26 cellular contexts compared by ENCODE assay signal in genomic region chrX:110163488-110163887, GRCh38.
DNase-seq lines count a peak whose midpoint lies in the region; ATAC-seq, FAIRE-seq and TF ChIP-seq lines count a peak whose summit lies in the region.
"Had no signal": no experiment of that assay in that cellular context is flagged by ENCODE, and none has a peak within 500 bp of the region (broad histone marks: within the 10 kb centered on the region; RNA-seq: fewer than 3 reads in every experiment).

No MANE protein-coding gene starts in this region.

- no peak for TF ChIP-seq CTCF in PC-3 (conservative IDR thresholded peaks at IDR 0.05; ENCODE audit: low read depth, low read length)
- TF ChIP-seq CTCF in SK-N-SH (IDR thresholded peaks at IDR 0.05), result no peak

- H3K36me3 ChIP-seq in PC-3 (ENCODE audit: low read depth, low read length), result no peaks in the 10 kb centered on the region; the same call in 1 of the 2 replicates
- no peaks in the 10 kb centered on the region for H3K36me3 ChIP-seq in SK-N-SH (replicated peaks in 1 of 2; ENCODE audit: control insufficient read depth in 1 of 2, insufficient read depth in 2 of 2, low read length in 1 of 2)
- H3K36me3 ChIP-seq: left ventricle myocardium inferior had no signal

- TF ChIP-seq RAD21 in SK-N-SH (IDR thresholded peaks at IDR 0.05; ENCODE audit: low read length), result no peak

- intact Hi-C loops in PC-3 (cut with micrococcal nuclease), result no loop called here

- in situ Hi-C loops in Caki2 (cut with HindIII; ENCODE audit: low pct_unique_long_range_greater_than_20kb, low sequenced_read_pairs), result no loop called here

- H2AFZ ChIP-seq in PC-3 (ENCODE audit: low read length) (no peak overlapping the region), SK-N-SH (ENCODE audit: low read depth) (no peak overlapping the region)

- BruUV-seq in PC-3 (replicated peaks; lab: Mats Ljungman, UMichigan), result no TSS peak

- no peak for TF ChIP-seq POLR2A in GM12891 (IDR thresholded peaks at IDR 0.05; ENCODE audit: low read depth, low read length)

- H3K4me1 ChIP-seq in PC-3 (ENCODE audit: insufficient read depth, low read length) (peaks cover 33% of the 10 kb centered on the region), SK-N-SH (ENCODE audit: control insufficient read depth in 1 of 2, insufficient read depth in 2 of 2, low read depth in 1 of 2, low read length in 1 of 2) (no peaks in the 10 kb centered on the region; a peak in 1 of 4 replicates)

- DNase-seq in Caki2 (ENCODE audit: low read depth) (peak; percentile 16), GM12891 (ENCODE audit: insufficient read length, low spot score) (no peak), PC-3 (peak; percentile 68), fibroblast of gingiva (ENCODE audit: low read depth) (peak; percentile 6), SW480 (ENCODE audit: low spot score) (no peak), SK-N-SH (no peak)
- DNase-seq: activated CD4-positive, alpha-beta T cell treated with anti-CD3 and anti-CD28 coated beads, Interleukin-2, amount 50 U/mL, for 48 hours; activated CD8-positive, alpha-beta memory T cell treated with anti-CD3 and anti-CD28 coated beads, Interleukin-2, amount 50 U/mL, for 4 hours; activated naive CD8-positive, alpha-beta T cell treated with anti-CD3 and anti-CD28 coated beads for 36 hours; aorta; CD4-positive, CD25-positive, alpha-beta regulatory T cell; cortex of kidney; GF-D8; left ventricle myocardium inferior; midbrain; naive thymus-derived CD4-positive, alpha-beta T cell; NCI-H2029 treated with DMSO at 0.1 percent for 48 hours; stimulated activated CD4-positive, alpha-beta T cell treated with anti-CD3 and anti-CD28 coated beads, Interleukin-15, amount 100 ng/mL, for 24 hours; stimulated activated naive B cell treated with anti-CD40 and anti-IgM and Interleukin-4, amounts not matched to agents 10 μg/mL and 1 μg/mL and 100 μg/mL, for 72 hours had no signal

- FAIRE-seq in GM12891 (lab: Jason Lieb, UNC), result peak; percentile 55
- FAIRE-seq: H54, TTC549, urothelium cell line had no signal

- H3K4me3 ChIP-seq in PC-3 (ENCODE audit: low read length) (0 out of 2 replicates have a peak overlapping the region, but pooled peaks have one; percentile 11), SK-N-SH (ENCODE audit: low read depth in 2 of 2, low read length in 1 of 2) (no peak overlapping the region)
- H3K4me3 ChIP-seq: left ventricle myocardium inferior had no signal

- H3K27ac ChIP-seq in PC-3 (ENCODE audit: low read length), result peak overlapping the region; percentile 91
- H3K27ac ChIP-seq in SK-N-SH (ENCODE audit: low read depth in 2 of 2, low read length in 1 of 2), result no peak overlapping the region
- H3K27ac ChIP-seq: left ventricle myocardium inferior, RWPE1 had no signal

- peak overlapping the region; percentile 62 for H3K4me2 ChIP-seq in PC-3 (ENCODE audit: low read length)
- no peak overlapping the region for H3K4me2 ChIP-seq in SK-N-SH

- WGBS in SK-N-SH (ENCODE audit: low lambda C conversion rate), result 46% methylated on average over 3 of the region's 3 CpGs

- POLR2A ChIA-PET in PC-3 (lab: Charles Lee; ENCODE audit: unreplicated experiment) (interaction anchor here (0.6 kb wide), 1 partner anchor 178 kb away, joined by 4 read pairs; no protein-coding TSS in a partner anchor), SK-N-SH (lab: Yijun Ruan, JAX) (no interaction called here)

- H3K27me3 ChIP-seq in PC-3 (ENCODE audit: low read length) (no peaks in the 10 kb centered on the region), SK-N-SH (ENCODE audit: insufficient read depth) (no peaks in the 10 kb centered on the region)

- no peaks in the 10 kb centered on the region for H3K9me2 ChIP-seq in PC-3 (replicated peaks; ENCODE audit: low read length)
- H3K9me2 ChIP-seq in SK-N-SH, result no peaks in the 10 kb centered on the region

- H3F3A ChIP-seq in PC-3 (ENCODE audit: low read length, unreplicated experiment) (no peaks in the 10 kb centered on the region), SK-N-SH (replicated peaks; ENCODE audit: insufficient read depth) (no peaks in the 10 kb centered on the region)

- H3K79me2 ChIP-seq in PC-3 (ENCODE audit: low read length) (peaks cover 14% of the 10 kb centered on the region), SK-N-SH (ENCODE audit: insufficient read depth) (no peaks in the 10 kb centered on the region)

- peak overlapping the region; percentile 64 for H3K9ac ChIP-seq in PC-3 (ENCODE audit: low read length)
- no peak overlapping the region for H3K9ac ChIP-seq in SK-N-SH

- ATAC-seq in PC-3 (peak; percentile 58), GM19328 (IDR thresholded peaks at IDR 0.05; ENCODE audit: unreplicated experiment) (no peak)
- ATAC-seq: activated CD4-positive, CD25-positive, alpha-beta regulatory T cell treated with anti-CD3 and anti-CD28 coated beads, Interleukin-2, amount 50 U/mL, for 24 hours; activated T-helper 17 cell treated with anti-CD3 and anti-CD28 coated beads, Interleukin-2, amount 50 U/mL, for 72 hours; naive thymus-derived CD4-positive, alpha-beta T cell; stimulated activated naive B cell treated with anti-CD40 and anti-IgM and Interleukin-4, amounts not matched to agents 10 μg/mL and 1 μg/mL and 100 μg/mL, for 72 hours had no signal

- CTCF ChIA-PET in PC-3 (lab: Charles Lee) (interaction anchor here (0.6 kb wide), 1 partner anchor 246 kb away, joined by 3 read pairs; no protein-coding TSS in a partner anchor), SK-N-SH (lab: Yijun Ruan, JAX) (interaction anchor here (0.9 to 19.4 kb wide), 5 partner anchors 12 to 273 kb away, joined by 3 to 315 read pairs (median 5); no protein-coding TSS in a partner anchor)

- H4K20me1 ChIP-seq in PC-3 (ENCODE audit: low read length) (no peaks in the 10 kb centered on the region), SK-N-SH (ENCODE audit: insufficient read depth) (no peaks in the 10 kb centered on the region)

- H3K9me3 ChIP-seq in PC-3 (ENCODE audit: low read length) (no peaks in the 10 kb centered on the region), SK-N-SH (no peaks in the 10 kb centered on the region)
- H3K9me3 ChIP-seq: left ventricle myocardium inferior had no signal

- TF ChIP-seq EP300 in SK-N-SH (IDR thresholded peaks at IDR 0.05; ENCODE audit: borderline replicate concordance in 1 of 2, low read depth in 1 of 2, low read length in 1 of 2), result no peak

TF ChIP-seq in GM12891, 5 proteins besides CTCF, POLR2A, EP300 and RAD21:
- no peak for TF ChIP-seq POLR2AphosphoS5 (IDR thresholded peaks at IDR 0.05; ENCODE audit: low read depth, low read length)
- no peak for TF ChIP-seq POU2F2 (IDR thresholded peaks at IDR 0.05; ENCODE audit: low read depth, low read length)
- no peak for TF ChIP-seq TAF1 (IDR thresholded peaks at IDR 0.05; ENCODE audit: low read depth, low read length)
- TF ChIP-seq PAX5 (IDR thresholded peaks at IDR 0.05; ENCODE audit: insufficient read depth, low read length, severe bottlenecking), result no peak
- TF ChIP-seq SPI1 (IDR thresholded peaks at IDR 0.05; ENCODE audit: low read depth, low read length), result no peak

TF ChIP-seq in SK-N-SH, 30 proteins besides CTCF, POLR2A, EP300 and RAD21 (continues in another document):
- no peak for TF ChIP-seq MAX (IDR thresholded peaks at IDR 0.05; ENCODE audit: low read depth)
- no peak for TF ChIP-seq RXRA (IDR thresholded peaks at IDR 0.05; ENCODE audit: borderline replicate concordance, low read depth)
- no peak for TF ChIP-seq PBX3 (IDR thresholded peaks at IDR 0.05)
- no peak for TF ChIP-seq FOXM1 (IDR thresholded peaks at IDR 0.05; ENCODE audit: low read depth)
- no peak for TF ChIP-seq EZH2phosphoT487 (IDR thresholded peaks at IDR 0.05; ENCODE audit: borderline replicate concordance, low read depth)
- TF ChIP-seq TCF12 (IDR thresholded peaks at IDR 0.05), result no peak
- no peak for TF ChIP-seq RFX5 (IDR thresholded peaks at IDR 0.05; ENCODE audit: low read length)
- TF ChIP-seq JUND (IDR thresholded peaks at IDR 0.05), result no peak
- no peak for TF ChIP-seq RCOR1 (IDR thresholded peaks at IDR 0.05; ENCODE audit: low read length)
- TF ChIP-seq ELF1 (IDR thresholded peaks at IDR 0.05), result no peak
- TF ChIP-seq REST (IDR thresholded peaks at IDR 0.05; ENCODE audit: low read depth, low read length), result no peak
- no peak for TF ChIP-seq CHD2 (IDR thresholded peaks at IDR 0.05; ENCODE audit: low read length, partially characterized antibody)
- no peak for TF ChIP-seq MXI1 (IDR thresholded peaks at IDR 0.05; ENCODE audit: low read depth, low read length)

Comparison
In these comparisons a context has a peak if more than half of its experiments do, and no peak if none do; other contexts are left out.
1. DNase-seq: peak in Caki2 (single experiment), PC-3 (single experiment) and fibroblast of gingiva (single experiment); none in GM12891 (single experiment), SW480 (single experiment) and SK-N-SH (single experiment).